ENCODE assay signal across 24 cellular contexts in genomic region chr2:1979101-1979500, GRCh38.
A peak's percentile ranks its signal among the peaks of the same experiment; 100 is the strongest.
DNase-seq lines count a peak whose midpoint lies in the region; ATAC-seq and TF ChIP-seq lines count a peak whose summit lies in the region.
"Had no signal": no experiment of that assay in that cellular context is flagged by ENCODE, and none has a peak within 500 bp of the region (broad histone marks: within the 10 kb centered on the region; RNA-seq: fewer than 3 reads in every experiment).

No MANE protein-coding gene starts in this region.

- WGBS in aorta, 2 donors, result 69 to 81% methylated on average over 12 of the region's 12 CpGs

- H3K4me3 ChIP-seq in WERI-Rb-1 (ENCODE audit: low read depth, low read length), result peak overlapping the region; percentile 20
- H3K4me3 ChIP-seq in aorta (ENCODE audit: low read length in 2 of 2), result no peak overlapping the region
- H3K4me3 ChIP-seq: GM12878, right atrium auricular region, uterus had no signal

- TF ChIP-seq CTCF in WERI-Rb-1 (IDR thresholded peaks at IDR 0.05; ENCODE audit: low read depth, low read length) (no peak), GM13976 (IDR thresholded peaks at IDR 0.05; ENCODE audit: borderline replicate concordance, control extremely low read depth, extremely low read depth, insufficient read depth, missing control alignments) (no peak)

- intact Hi-C loops in aorta (cut with DNase I), result no loop called here

- DNase-seq in NCI-H187 (lab: John Stamatoyannopoulos, UW) (peak; percentile 47 to 54), NCI-H187 treated with DMSO at 0.1 percent for 48 hours (lab: John Stamatoyannopoulos, UW) (no peak), NCI-H1694 treated with DMSO at 0.1 percent for 48 hours (lab: John Stamatoyannopoulos, UW) (peak; percentile 97), WERI-Rb-1 (no peak), putamen (ENCODE audit: low spot score) (peak; percentile 30), GM13976 (ENCODE audit: low spot score) (no peak), aorta (no peak), amniotic stem cell (lab: John Stamatoyannopoulos, UW) (no peak)
- DNase-seq: activated CD4-positive, alpha-beta T cell treated with anti-CD3 and anti-CD28 coated beads, Interleukin-2, amount 50 U/mL, for 48 hours; activated gamma-delta T cell treated with Interleukin-2 at 50 U/mL for 16 hours; activated T-cell treated with anti-CD3 and anti-CD28 coated beads, Interleukin-2, amount 50 U/mL, for 48 hours; AML-193; CD8-positive, alpha-beta T cell; erythroblast; H7; left ventricle myocardium superior; MM.1S; stimulated activated CD4-positive, alpha-beta T cell treated with anti-CD3 and anti-CD28 coated beads, Interleukin-1b, Interleukin-23, amount 100 ng/mL, for 48 hours; stimulated activated naive CD8-positive, alpha-beta T cell treated with anti-CD3 and anti-CD28 coated beads, Interleukin-15, Interleukin-2, amounts not matched to agents 100 U/mL and 50 U/mL, for 24 hours; T-helper 1 cell; uterus had no signal

- H3K27ac ChIP-seq in WERI-Rb-1 (no peak overlapping the region), aorta (ENCODE audit: low read depth in 1 of 2, low read length in 2 of 2) (no peak overlapping the region)
- H3K27ac ChIP-seq: KMS-11, right atrium auricular region, uterus had no signal

- in situ Hi-C loops in GM13976 (cut with MboI; ENCODE audit: low sequenced_read_pairs, unreplicated experiment), result no loop called here

- H3K36me3 ChIP-seq in WERI-Rb-1 (no peaks in the 10 kb centered on the region), aorta (ENCODE audit: control insufficient read depth in 1 of 2, insufficient read depth in 2 of 2, low read length in 1 of 2) (no peaks in the 10 kb centered on the region)
- H3K36me3 ChIP-seq: right atrium auricular region, uterus had no signal

- H3K27me3 ChIP-seq in WERI-Rb-1 (ENCODE audit: insufficient read depth, low read depth, severe bottlenecking) (no peaks in the 10 kb centered on the region), aorta (ENCODE audit: control insufficient read depth in 1 of 2, insufficient read depth in 2 of 2, low read length in 1 of 2) (no peaks in the 10 kb centered on the region)
- H3K27me3 ChIP-seq: right atrium auricular region, uterus had no signal

- no peak for ATAC-seq in aorta (ENCODE audit: low FRiP score)
- ATAC-seq: CD8-positive, alpha-beta T cell; GM12878; left ventricle myocardium superior; stimulated activated naive CD8-positive, alpha-beta T cell treated with anti-CD3 and anti-CD28 coated beads, Interleukin-15, Interleukin-2, amounts not matched to agents 100 U/mL and 50 U/mL, for 24 hours had no signal

- H3K9me3 ChIP-seq in WERI-Rb-1 (ENCODE audit: severe bottlenecking) (no peaks in the 10 kb centered on the region), aorta (ENCODE audit: control insufficient read depth, low read length) (no peaks in the 10 kb centered on the region)
- H3K9me3 ChIP-seq: right atrium auricular region, uterus had no signal

- H3K4me1 ChIP-seq in aorta (ENCODE audit: control insufficient read depth in 1 of 2, insufficient read depth in 2 of 2, low read length in 2 of 2), result no peaks in the 10 kb centered on the region
- H3K4me1 ChIP-seq: right atrium auricular region, uterus had no signal

Comparison
In these comparisons a context has a peak if more than half of its experiments do, and no peak if none do; other contexts are left out.
1. DNase-seq: peak in NCI-H187 (2 of 2), NCI-H1694 treated with DMSO at 0.1 percent for 48 hours (single experiment) and putamen (single experiment); none in NCI-H187 treated with DMSO at 0.1 percent for 48 hours (single experiment), WERI-Rb-1 (single experiment), GM13976 (single experiment), aorta (0 of 2) and amniotic stem cell (single experiment).